ENCODE assay signal across 9 cellular contexts in the genomic region with DNA sequence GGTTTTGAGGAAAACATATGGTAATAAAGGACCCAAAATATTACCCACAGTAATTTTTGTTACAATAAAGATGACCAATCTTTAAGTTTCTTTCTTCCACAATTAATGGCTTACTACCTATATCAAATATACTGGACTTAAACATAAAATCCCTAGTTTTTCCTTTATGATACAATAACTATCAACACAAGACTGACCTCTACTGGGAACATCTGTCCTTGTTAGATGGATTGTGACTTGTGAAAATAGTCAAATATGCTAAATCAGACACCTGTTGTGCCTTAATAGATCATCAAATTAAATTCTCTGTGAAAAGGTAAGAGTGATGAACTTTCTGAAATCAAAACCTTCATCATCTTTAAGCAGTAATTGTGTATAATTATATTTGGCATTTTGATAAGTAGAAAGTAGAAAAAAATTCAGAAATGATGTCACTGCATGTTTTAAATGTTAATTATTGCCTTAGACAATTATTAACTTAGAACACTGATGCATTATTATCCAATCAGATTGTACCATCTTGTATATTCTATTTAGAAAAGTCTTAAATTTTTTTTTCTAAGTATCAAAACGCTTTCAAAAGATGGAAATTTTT.
DNase-seq lines count a peak whose midpoint lies in the region; ATAC-seq, FAIRE-seq and TF ChIP-seq lines count a peak whose summit lies in the region.
"Had no signal": no experiment of that assay in that cellular context is flagged by ENCODE, and none has a peak within 500 bp of the region (broad histone marks: within the 10 kb centered on the region; RNA-seq: fewer than 3 reads in every experiment).

No MANE protein-coding gene starts in this region.

- H2BK15ac ChIP-seq in mesenchymal stem cell (ENCODE audit: low read depth, poor library complexity, severe bottlenecking), result no peak overlapping the region

- peak; percentile 35 for TF ChIP-seq CTCF in D721Med (IDR thresholded peaks at IDR 0.05; ENCODE audit: insufficient read depth, missing control alignments)

- H4K91ac ChIP-seq in mesenchymal stem cell (ENCODE audit: low read length), result no peak overlapping the region

- no peak overlapping the region for H3K27ac ChIP-seq in mesenchymal stem cell (ENCODE audit: low read length, poor library complexity, severe bottlenecking)

- no peak overlapping the region for H4K8ac ChIP-seq in mesenchymal stem cell (ENCODE audit: low read length)

- H3K79me1 ChIP-seq in mesenchymal stem cell (replicated peaks; ENCODE audit: low read length, poor library complexity, severe bottlenecking), result no peaks in the 10 kb centered on the region

- no peak overlapping the region for H2BK120ac ChIP-seq in mesenchymal stem cell (ENCODE audit: low read depth, low read length)

- DNase-seq in D721Med (ENCODE audit: insufficient read length, low spot score) (no peak), astrocyte of the hippocampus (ENCODE audit: low read depth, low spot score) (peak; percentile 16), mesenchymal stem cell (peak; percentile 61), HK-2 (ENCODE audit: unreplicated experiment) (no peak), AG08395 (ENCODE audit: low spot score) (no peak)
- no peak for DNase-seq in activated CD4-positive, alpha-beta T cell treated with anti-CD3 and anti-CD28 coated beads, Interleukin-2, amount 50 U/mL, for 48 hours

- no peaks in the 10 kb centered on the region for H3K4me1 ChIP-seq in mesenchymal stem cell (ENCODE audit: control insufficient read depth, insufficient read depth, low read depth, low read length)

- no peak overlapping the region for H3K14ac ChIP-seq in mesenchymal stem cell (ENCODE audit: low read length in 2 of 2)

- H2AFZ ChIP-seq in mesenchymal stem cell (ENCODE audit: low read depth, low read length), result no peak overlapping the region

- FAIRE-seq in D721Med (lab: Jason Lieb, UNC), result no peak
- FAIRE-seq: GM19239 had no signal

- no CpG with 5 or more reads among the region's 1 CpG for WGBS in mesenchymal stem cell

- no peak overlapping the region for H2BK12ac ChIP-seq in mesenchymal stem cell (ENCODE audit: low read length in 2 of 2)

- H3K4me3 ChIP-seq in mesenchymal stem cell (ENCODE audit: insufficient read depth in 1 of 2, low read depth in 1 of 2, low read length in 2 of 2), result no peak overlapping the region

- peak; percentile 44 for ATAC-seq in HG02885 (IDR thresholded peaks at IDR 0.05; ENCODE audit: poor library complexity, unreplicated experiment)
- ATAC-seq in HG03565 (IDR thresholded peaks at IDR 0.05; ENCODE audit: unreplicated experiment), result no peak

- no peaks in the 10 kb centered on the region for H3K27me3 ChIP-seq in mesenchymal stem cell (ENCODE audit: control insufficient read depth in 1 of 2, insufficient read depth in 1 of 2, low read length in 2 of 2)

- no peak overlapping the region for H3K9ac ChIP-seq in mesenchymal stem cell (ENCODE audit: low read length)

- no peak overlapping the region for H3K23ac ChIP-seq in mesenchymal stem cell (ENCODE audit: low read length in 2 of 2)

- H2AK5ac ChIP-seq in mesenchymal stem cell (ENCODE audit: low read length, severe bottlenecking), result no peak overlapping the region

- H3K36me3 ChIP-seq in mesenchymal stem cell (ENCODE audit: control insufficient read depth in 1 of 2, insufficient read depth in 2 of 2, low read depth in 1 of 2, low read length in 2 of 2), result no peaks in the 10 kb centered on the region

- no peaks in the 10 kb centered on the region for H3K9me3 ChIP-seq in mesenchymal stem cell (ENCODE audit: control insufficient read depth, low read length)

- no peak overlapping the region for H3K18ac ChIP-seq in mesenchymal stem cell (ENCODE audit: low read depth in 1 of 2, low read length in 2 of 2)

- no peak overlapping the region for H2BK5ac ChIP-seq in mesenchymal stem cell (ENCODE audit: low read depth, low read length, poor library complexity, severe bottlenecking)

- no peak overlapping the region for H3K4ac ChIP-seq in mesenchymal stem cell (ENCODE audit: low read depth in 1 of 2, low read length in 2 of 2)

- no peak overlapping the region for H3K4me2 ChIP-seq in mesenchymal stem cell (ENCODE audit: low read length, poor library complexity, severe bottlenecking)

Comparison
In these comparisons a context has a peak if more than half of its experiments do, and no peak if none do; other contexts are left out.
1. DNase-seq: peak in astrocyte of the hippocampus (single experiment) and mesenchymal stem cell (single experiment); none in D721Med (single experiment), activated CD4-positive, alpha-beta T cell treated with anti-CD3 and anti-CD28 coated beads, Interleukin-2, amount 50 U/mL, for 48 hours (0 of 2), HK-2 (single experiment) and AG08395 (single experiment).